18 cellular contexts compared by ENCODE assay signal in genomic region chr6:20352346-20352745, GRCh38.
"Had no signal": no experiment of that assay in that cellular context is flagged by ENCODE, and none has a peak within 500 bp of the region (broad histone marks: within the 10 kb centered on the region; RNA-seq: fewer than 3 reads in every experiment).

No MANE protein-coding gene starts in this region.

- ATAC-seq: esophagus mucosa, gastrocnemius medialis, heart left ventricle, left lung, WTC11 had no signal

- H3K36me3 Mint-ChIP-seq: mesothelial cell of epicardium, WTC11 had no signal

- H3K4me1 ChIP-seq: gastrocnemius medialis, heart left ventricle, left lung, spleen, testis, upper lobe of left lung had no signal

- H3K9me3 ChIP-seq: gastrocnemius medialis, testis had no signal

- H3K4me1 Mint-ChIP-seq: nephron progenitor cell, WTC11 had no signal

- H3K36me3 ChIP-seq: gastrocnemius medialis, heart left ventricle, left lung, spleen, upper lobe of left lung had no signal

- H3K27ac Mint-ChIP-seq: mesothelial cell of epicardium, nephron progenitor cell, WTC11 had no signal

- H3K27ac ChIP-seq: gastrocnemius medialis, heart left ventricle, left lung, spleen, testis, upper lobe of left lung had no signal

- H3K4me3 ChIP-seq: gastrocnemius medialis, heart left ventricle, left lung, spleen, testis, upper lobe of left lung had no signal

- H3K4me3 Mint-ChIP-seq: mesothelial cell of epicardium, nephron progenitor cell, WTC11 had no signal

- H3K27me3 ChIP-seq: gastrocnemius medialis, heart left ventricle, left lung, spleen, testis, upper lobe of left lung had no signal

- DNase-seq: activated CD4-positive, alpha-beta T cell treated with anti-CD3 and anti-CD28 coated beads for 4 hours; activated CD8-positive, alpha-beta memory T cell treated with anti-CD3 and anti-CD28 coated beads for 24 hours; activated CD8-positive, alpha-beta memory T cell treated with anti-CD3 and anti-CD28 coated beads, Interleukin-2, amount 50 U/mL, for 48 hours; activated naive CD4-positive, alpha-beta T cell treated with anti-CD3 and anti-CD28 coated beads, Interleukin-2, amount 50 U/mL, for 16 hours; effector CD4-positive, alpha-beta T cell; gastrocnemius medialis; heart left ventricle; kidney; left lung; nephron progenitor cell; nucleus accumbens; spleen; SW 1271; testis; upper lobe of left lung had no signal
